In the genomic region with DNA sequence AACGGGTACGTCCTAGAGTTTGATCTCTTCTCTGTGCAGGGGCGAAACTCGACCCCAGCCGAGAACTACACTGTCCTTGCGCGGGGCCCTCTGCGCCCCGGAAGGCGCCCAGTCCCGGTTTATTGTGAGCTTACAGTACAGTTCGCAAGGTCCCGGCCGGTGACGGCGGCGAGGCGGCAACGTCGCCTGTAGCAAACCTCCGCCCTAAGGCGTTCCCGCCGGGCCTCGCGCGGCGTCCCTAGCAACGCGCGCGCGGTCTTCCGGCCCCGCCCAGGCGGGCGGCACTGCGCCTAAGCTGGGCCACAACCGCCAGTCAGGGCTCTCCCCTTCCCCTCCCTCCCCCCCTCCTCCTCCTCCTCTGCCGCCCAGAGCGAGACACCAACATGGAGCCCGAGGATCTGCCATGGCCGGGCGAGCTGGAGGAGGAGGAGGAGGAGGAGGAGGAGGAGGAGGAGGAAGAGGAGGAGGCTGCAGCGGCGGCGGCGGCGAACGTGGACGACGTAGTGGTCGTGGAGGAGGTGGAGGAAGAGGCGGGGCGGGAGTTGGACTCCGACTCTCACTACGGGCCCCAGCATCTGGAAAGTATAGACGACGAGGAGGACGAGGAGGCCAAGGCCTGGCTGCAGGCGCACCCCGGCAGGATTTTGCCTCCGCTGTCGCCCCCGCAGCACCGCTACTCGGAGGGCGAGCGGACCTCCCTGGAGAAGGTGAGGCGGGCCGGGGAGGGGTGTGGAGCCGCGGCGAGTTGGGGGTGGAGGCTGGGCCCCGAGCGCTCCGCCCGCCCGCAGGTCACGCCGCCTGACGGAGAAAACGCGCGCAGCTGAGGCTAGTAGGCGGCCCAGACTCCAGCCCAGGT, we compare ENCODE assay signal across 1 cellular context.
TF ChIP-seq lines count a peak whose summit lies in the region.

Gene ALMS1 (plus strand): TSS at position 351 of the 856 bp plus-strand sequence. CDS start 33 bp downstream, at position 384.

TF ChIP-seq in HepG2, 621 proteins besides CTCF, POLR2A, EP300 and RAD21 (continued from another document and continues in another):
- TF ChIP-seq ZNF784 (CRISPR knock-in tag; IDR thresholded peaks at IDR 0.05; ENCODE audit: borderline replicate concordance), result no peak
- no peak; the same call in 1 of the 2 replicates for TF ChIP-seq ZBTB20 (CRISPR knock-in tag; IDR thresholded peaks at IDR 0.05; ENCODE audit: borderline replicate concordance, low read depth)
- TF ChIP-seq TOE1 (CRISPR knock-in tag; IDR thresholded peaks at IDR 0.05), result peak; percentile 80
- TF ChIP-seq ZNF788 (CRISPR knock-in tag; IDR thresholded peaks at IDR 0.05; ENCODE audit: borderline replicate concordance), result peak; percentile 89; the same call in 1 of the 2 replicates
- no peak for TF ChIP-seq NFATC3 (CRISPR knock-in tag; IDR thresholded peaks at IDR 0.05)
- TF ChIP-seq SMYD3 (CRISPR knock-in tag; IDR thresholded peaks at IDR 0.05), result 0 out of 2 replicates have a peak, but pooled peaks have one; percentile 45
- TF ChIP-seq MZF1 (CRISPR knock-in tag; IDR thresholded peaks at IDR 0.05; ENCODE audit: borderline replicate concordance), result 0 out of 2 replicates have a peak, but pooled peaks have one; percentile 59
- no peak for TF ChIP-seq ZNF672 (CRISPR knock-in tag; IDR thresholded peaks at IDR 0.05)
- 0 out of 2 replicates have a peak, but pooled peaks have one; percentile 34 for TF ChIP-seq MLXIP (CRISPR knock-in tag; IDR thresholded peaks at IDR 0.05; ENCODE audit: borderline replicate concordance)
- TF ChIP-seq, protein P1, sequence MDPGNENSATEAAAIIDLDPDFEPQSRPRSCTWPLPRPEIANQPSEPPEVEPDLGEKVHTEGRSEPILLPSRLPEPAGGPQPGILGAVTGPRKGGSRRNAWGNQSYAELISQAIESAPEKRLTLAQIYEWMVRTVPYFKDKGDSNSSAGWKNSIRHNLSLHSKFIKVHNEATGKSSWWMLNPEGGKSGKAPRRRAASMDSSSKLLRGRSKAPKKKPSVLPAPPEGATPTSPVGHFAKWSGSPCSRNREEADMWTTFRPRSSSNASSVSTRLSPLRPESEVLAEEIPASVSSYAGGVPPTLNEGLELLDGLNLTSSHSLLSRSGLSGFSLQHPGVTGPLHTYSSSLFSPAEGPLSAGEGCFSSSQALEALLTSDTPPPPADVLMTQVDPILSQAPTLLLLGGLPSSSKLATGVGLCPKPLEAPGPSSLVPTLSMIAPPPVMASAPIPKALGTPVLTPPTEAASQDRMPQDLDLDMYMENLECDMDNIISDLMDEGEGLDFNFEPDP (CRISPR knock-in tag; conservative IDR thresholded peaks at IDR 0.05), result no peak
- no peak for TF ChIP-seq TCF7L2 (IDR thresholded peaks at IDR 0.05; ENCODE audit: low read depth, low read length)
- no peak for TF ChIP-seq ZFP90 (CRISPR knock-in tag; IDR thresholded peaks at IDR 0.05; ENCODE audit: borderline replicate concordance)
- TF ChIP-seq HMG20B (CRISPR knock-in tag; conservative IDR thresholded peaks at IDR 0.05), result peak; percentile 30; the same call in 1 of the 2 replicates
- no peak; the same call in 1 of the 2 replicates for TF ChIP-seq PITX1 (CRISPR knock-in tag; IDR thresholded peaks at IDR 0.05)
- TF ChIP-seq MYC (CRISPR knock-in tag; IDR thresholded peaks at IDR 0.05; ENCODE audit: borderline replicate concordance), result no peak; the same call in 1 of the 2 replicates
- TF ChIP-seq AGO2 (optimal IDR thresholded peaks at IDR 0.05; ENCODE audit: low read depth, low read length), result peak; percentile 61
- TF ChIP-seq HMG20A (CRISPR knock-in tag; IDR thresholded peaks at IDR 0.05; ENCODE audit: borderline replicate concordance), result 0 out of 2 replicates have a peak, but pooled peaks have one; percentile 20
- peak; percentile 62; the same call in 1 of the 2 replicates for TF ChIP-seq ESRRA (CRISPR knock-in tag; IDR thresholded peaks at IDR 0.05; ENCODE audit: low read depth)
- TF ChIP-seq ZNF710 (CRISPR knock-in tag; IDR thresholded peaks at IDR 0.05; ENCODE audit: borderline replicate concordance), result no peak; the same call in 1 of the 2 replicates
- no peak for TF ChIP-seq STAT5B (CRISPR knock-in tag; IDR thresholded peaks at IDR 0.05)
- no peak for TF ChIP-seq SNRNP70 (IDR thresholded peaks at IDR 0.05; ENCODE audit: low read depth, low read length)
- TF ChIP-seq RFX5 (IDR thresholded peaks at IDR 0.05; ENCODE audit: low read depth, low read length), result 0 out of 2 replicates have a peak, but pooled peaks have one; percentile 14
- no peak for TF ChIP-seq ZBTB8A (CRISPR knock-in tag; IDR thresholded peaks at IDR 0.05; ENCODE audit: borderline replicate concordance, low read depth)
- TF ChIP-seq DR1 (CRISPR knock-in tag; IDR thresholded peaks at IDR 0.05), result peak; percentile 80
- no peak for TF ChIP-seq ZNF850 (CRISPR knock-in tag; conservative IDR thresholded peaks at IDR 0.05)
- TF ChIP-seq ZHX2 (IDR thresholded peaks at IDR 0.05; ENCODE audit: low read depth), result peak; percentile 35; the same call in 1 of the 2 replicates
- TF ChIP-seq ZHX2 (CRISPR knock-in tag; IDR thresholded peaks at IDR 0.05; ENCODE audit: borderline replicate concordance), result no peak
- 0 out of 2 replicates have a peak, but pooled peaks have one; percentile 34 for TF ChIP-seq MLX (CRISPR knock-in tag; IDR thresholded peaks at IDR 0.05)
- TF ChIP-seq, protein P2, sequence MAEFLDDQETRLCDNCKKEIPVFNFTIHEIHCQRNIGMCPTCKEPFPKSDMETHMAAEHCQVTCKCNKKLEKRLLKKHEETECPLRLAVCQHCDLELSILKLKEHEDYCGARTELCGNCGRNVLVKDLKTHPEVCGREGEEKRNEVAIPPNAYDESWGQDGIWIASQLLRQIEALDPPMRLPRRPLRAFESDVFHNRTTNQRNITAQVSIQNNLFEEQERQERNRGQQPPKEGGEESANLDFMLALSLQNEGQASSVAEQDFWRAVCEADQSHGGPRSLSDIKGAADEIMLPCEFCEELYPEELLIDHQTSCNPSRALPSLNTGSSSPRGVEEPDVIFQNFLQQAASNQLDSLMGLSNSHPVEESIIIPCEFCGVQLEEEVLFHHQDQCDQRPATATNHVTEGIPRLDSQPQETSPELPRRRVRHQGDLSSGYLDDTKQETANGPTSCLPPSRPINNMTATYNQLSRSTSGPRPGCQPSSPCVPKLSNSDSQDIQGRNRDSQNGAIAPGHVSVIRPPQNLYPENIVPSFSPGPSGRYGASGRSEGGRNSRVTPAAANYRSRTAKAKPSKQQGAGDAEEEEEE (CRISPR knock-in tag; IDR thresholded peaks at IDR 0.05; ENCODE audit: borderline replicate concordance), result 0 out of 2 replicates have a peak, but pooled peaks have one; percentile 65
- no peak for TF ChIP-seq SMARCE1 (IDR thresholded peaks at IDR 0.05; ENCODE audit: borderline replicate concordance)
- TF ChIP-seq SRY (CRISPR knock-in tag; IDR thresholded peaks at IDR 0.05), result no peak
- no peak for TF ChIP-seq ZNF326 (CRISPR knock-in tag; IDR thresholded peaks at IDR 0.05; ENCODE audit: borderline replicate concordance)
- peak; percentile 88; the same call in 1 of the 2 replicates for TF ChIP-seq CBX5 (CRISPR knock-in tag; IDR thresholded peaks at IDR 0.05; ENCODE audit: borderline replicate concordance)
- TF ChIP-seq KLF13 (CRISPR knock-in tag; IDR thresholded peaks at IDR 0.05), result peak; percentile 89; the same call in 1 of the 2 replicates
- 0 out of 2 replicates have a peak, but pooled peaks have one; percentile 29 for TF ChIP-seq SALL2 (CRISPR knock-in tag; IDR thresholded peaks at IDR 0.05)
- peak; percentile 96 for TF ChIP-seq HNRNPLL (IDR thresholded peaks at IDR 0.05; ENCODE audit: low read depth, low read length, poor library complexity, severe bottlenecking)
